ENCODE assay signal across 2 cellular contexts in genomic region chr4:2746891-2747695, GRCh38.
TF ChIP-seq lines count a peak whose summit lies in the region.

No MANE protein-coding gene starts in this region.

TF ChIP-seq in liver, 16 proteins besides CTCF, POLR2A, EP300 and RAD21:
- TF ChIP-seq EGR1 (IDR thresholded peaks at IDR 0.05; ENCODE audit: low read depth in 2 of 2): no peak
- no peak for TF ChIP-seq FOXA2 (IDR thresholded peaks at IDR 0.05)
- no peak for TF ChIP-seq RXRA (IDR thresholded peaks at IDR 0.05)
- TF ChIP-seq SP1 (IDR thresholded peaks at IDR 0.05): no peak
- TF ChIP-seq YY1 (IDR thresholded peaks at IDR 0.05): no peak
- no peak for TF ChIP-seq JUND (IDR thresholded peaks at IDR 0.05)
- TF ChIP-seq REST (IDR thresholded peaks at IDR 0.05): no peak
- no peak for TF ChIP-seq HNF4A (conservative IDR thresholded peaks at IDR 0.05)
TF ChIP-seq in liver: peak in this region for 0.

TF ChIP-seq in HepG2, 621 proteins besides CTCF, POLR2A, EP300 and RAD21:
- TF ChIP-seq ATM (IDR thresholded peaks at IDR 0.05; ENCODE audit: borderline replicate concordance) (no peak), JUN (CRISPR knock-in tag; IDR thresholded peaks at IDR 0.05) (no peak), RORA (CRISPR knock-in tag; IDR thresholded peaks at IDR 0.05) (no peak), ZNF317 (CRISPR knock-in tag; IDR thresholded peaks at IDR 0.05) (no peak), SP4 (CRISPR knock-in tag; IDR thresholded peaks at IDR 0.05) (no peak), ZNF768 (CRISPR knock-in tag; IDR thresholded peaks at IDR 0.05) (no peak), SRY (CRISPR knock-in tag; IDR thresholded peaks at IDR 0.05) (no peak), PRDM4 (CRISPR knock-in tag; IDR thresholded peaks at IDR 0.05; ENCODE audit: borderline replicate concordance) (no peak), SCMH1 (CRISPR knock-in tag; IDR thresholded peaks at IDR 0.05; ENCODE audit: borderline replicate concordance) (no peak)
